Comparison of ENCODE assay signal across 1 cellular context in the genomic region with DNA sequence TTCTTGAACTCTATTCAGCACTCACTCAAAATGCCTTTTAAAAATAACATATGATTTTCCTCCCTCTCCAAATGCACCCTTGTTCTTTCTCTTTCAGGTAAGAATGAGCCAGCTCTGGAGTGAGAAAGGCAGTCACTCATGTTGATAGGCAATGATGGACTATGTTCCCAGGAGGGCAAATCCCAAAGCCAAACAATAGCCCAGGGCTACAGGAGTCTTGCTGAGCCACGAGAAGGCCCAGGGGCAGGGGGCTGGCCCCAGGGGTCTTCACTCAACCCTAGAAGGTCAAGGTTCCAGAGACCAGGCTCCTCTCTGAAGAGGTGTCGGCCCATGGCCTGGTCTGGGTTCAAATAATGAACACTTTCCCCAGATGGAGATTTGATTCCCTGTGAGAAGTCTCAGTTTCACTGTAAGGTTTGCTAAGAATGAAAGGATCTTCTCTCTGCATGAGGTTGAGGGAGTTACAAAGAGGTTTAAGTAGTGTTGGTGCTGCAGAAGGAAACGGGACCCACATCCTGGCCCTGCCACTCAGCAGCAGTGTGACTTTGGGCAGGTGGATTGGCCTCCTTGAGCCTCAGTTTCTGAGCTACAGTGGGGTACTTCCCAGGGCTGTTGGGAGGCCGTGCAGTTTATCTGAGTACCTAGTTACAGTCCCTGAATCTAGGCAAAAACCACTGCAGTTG.
TF ChIP-seq lines count a peak whose summit lies in the region.

No MANE protein-coding gene starts in this region.

TF ChIP-seq in HepG2, 621 proteins besides CTCF, POLR2A, EP300 and RAD21 (continues in another document):
- no peak for TF ChIP-seq RFX1 (IDR thresholded peaks at IDR 0.05)
- no peak for TF ChIP-seq ZNF230 (CRISPR knock-in tag; IDR thresholded peaks at IDR 0.05)
- TF ChIP-seq CHD4 (IDR thresholded peaks at IDR 0.05; ENCODE audit: borderline replicate concordance, low read length): peak; percentile 12; the same call in 1 of the 2 replicates
- TF ChIP-seq ZNF124 (CRISPR knock-in tag; IDR thresholded peaks at IDR 0.05): no peak
- no peak for TF ChIP-seq RARA (CRISPR knock-in tag; IDR thresholded peaks at IDR 0.05)
- peak; percentile 22; the same call in 1 of the 2 replicates for TF ChIP-seq RXRA (CRISPR knock-in tag; IDR thresholded peaks at IDR 0.05)
- TF ChIP-seq, protein P1, sequence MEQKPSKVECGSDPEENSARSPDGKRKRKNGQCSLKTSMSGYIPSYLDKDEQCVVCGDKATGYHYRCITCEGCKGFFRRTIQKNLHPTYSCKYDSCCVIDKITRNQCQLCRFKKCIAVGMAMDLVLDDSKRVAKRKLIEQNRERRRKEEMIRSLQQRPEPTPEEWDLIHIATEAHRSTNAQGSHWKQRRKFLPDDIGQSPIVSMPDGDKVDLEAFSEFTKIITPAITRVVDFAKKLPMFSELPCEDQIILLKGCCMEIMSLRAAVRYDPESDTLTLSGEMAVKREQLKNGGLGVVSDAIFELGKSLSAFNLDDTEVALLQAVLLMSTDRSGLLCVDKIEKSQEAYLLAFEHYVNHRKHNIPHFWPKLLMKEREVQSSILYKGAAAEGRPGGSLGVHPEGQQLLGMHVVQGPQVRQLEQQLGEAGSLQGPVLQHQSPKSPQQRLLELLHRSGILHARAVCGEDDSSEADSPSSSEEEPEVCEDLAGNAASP (CRISPR knock-in tag; IDR thresholded peaks at IDR 0.05; ENCODE audit: borderline replicate concordance): 0 out of 2 replicates have a peak, but pooled peaks have one; percentile 11
- no peak for TF ChIP-seq ZNF644 (CRISPR knock-in tag; IDR thresholded peaks at IDR 0.05; ENCODE audit: low read depth)
- no peak for TF ChIP-seq ZIK1 (CRISPR knock-in tag; IDR thresholded peaks at IDR 0.05; ENCODE audit: borderline replicate concordance, low read depth)
- TF ChIP-seq ZNF12 (CRISPR knock-in tag; IDR thresholded peaks at IDR 0.05): no peak
- TF ChIP-seq HNF4G (IDR thresholded peaks at IDR 0.05; ENCODE audit: borderline replicate concordance, low read depth, low read length): peak; percentile 68
- no peak for TF ChIP-seq HNF4G (CRISPR knock-in tag; IDR thresholded peaks at IDR 0.05; ENCODE audit: borderline replicate concordance, low read depth)
- TF ChIP-seq, protein P2, sequence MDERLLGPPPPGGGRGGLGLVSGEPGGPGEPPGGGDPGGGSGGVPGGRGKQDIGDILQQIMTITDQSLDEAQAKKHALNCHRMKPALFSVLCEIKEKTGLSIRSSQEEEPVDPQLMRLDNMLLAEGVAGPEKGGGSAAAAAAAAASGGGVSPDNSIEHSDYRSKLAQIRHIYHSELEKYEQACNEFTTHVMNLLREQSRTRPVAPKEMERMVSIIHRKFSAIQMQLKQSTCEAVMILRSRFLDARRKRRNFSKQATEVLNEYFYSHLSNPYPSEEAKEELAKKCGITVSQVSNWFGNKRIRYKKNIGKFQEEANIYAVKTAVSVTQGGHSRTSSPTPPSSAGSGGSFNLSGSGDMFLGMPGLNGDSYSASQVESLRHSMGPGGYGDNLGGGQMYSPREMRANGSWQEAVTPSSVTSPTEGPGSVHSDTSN (CRISPR knock-in tag; IDR thresholded peaks at IDR 0.05): peak; percentile 27; the same call in 1 of the 2 replicates
- TF ChIP-seq, protein P3, sequence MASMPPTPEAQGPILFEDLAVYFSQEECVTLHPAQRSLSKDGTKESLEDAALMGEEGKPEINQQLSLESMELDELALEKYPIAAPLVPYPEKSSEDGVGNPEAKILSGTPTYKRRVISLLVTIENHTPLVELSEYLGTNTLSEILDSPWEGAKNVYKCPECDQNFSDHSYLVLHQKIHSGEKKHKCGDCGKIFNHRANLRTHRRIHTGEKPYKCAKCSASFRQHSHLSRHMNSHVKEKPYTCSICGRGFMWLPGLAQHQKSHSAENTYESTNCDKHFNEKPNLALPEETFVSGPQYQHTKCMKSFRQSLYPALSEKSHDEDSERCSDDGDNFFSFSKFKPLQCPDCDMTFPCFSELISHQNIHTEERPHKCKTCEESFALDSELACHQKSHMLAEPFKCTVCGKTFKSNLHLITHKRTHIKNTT (CRISPR knock-in tag; IDR thresholded peaks at IDR 0.05): no peak
- TF ChIP-seq ZNF430 (CRISPR knock-in tag; IDR thresholded peaks at IDR 0.05): no peak
- TF ChIP-seq ZBTB8A (CRISPR knock-in tag; IDR thresholded peaks at IDR 0.05; ENCODE audit: borderline replicate concordance, low read depth): no peak
- peak; percentile 63; the same call in 1 of the 2 replicates for TF ChIP-seq PHF21A (CRISPR knock-in tag; IDR thresholded peaks at IDR 0.05)
- no peak for TF ChIP-seq PRMT3 (CRISPR knock-in tag; IDR thresholded peaks at IDR 0.05; ENCODE audit: borderline replicate concordance, low read depth)
- no peak for TF ChIP-seq ZNF782 (CRISPR knock-in tag; IDR thresholded peaks at IDR 0.05; ENCODE audit: borderline replicate concordance)
- TF ChIP-seq ZNF776 (CRISPR knock-in tag; IDR thresholded peaks at IDR 0.05): no peak
- peak; percentile 91 for TF ChIP-seq ZBTB7A (CRISPR knock-in tag; IDR thresholded peaks at IDR 0.05)
- TF ChIP-seq THYN1 (CRISPR knock-in tag; IDR thresholded peaks at IDR 0.05; ENCODE audit: borderline replicate concordance, low read depth): no peak
- TF ChIP-seq EEA1 (CRISPR knock-in tag; IDR thresholded peaks at IDR 0.05; ENCODE audit: borderline replicate concordance): no peak
- TF ChIP-seq NFE2 (CRISPR knock-in tag; IDR thresholded peaks at IDR 0.05): no peak
- TF ChIP-seq, protein P4, sequence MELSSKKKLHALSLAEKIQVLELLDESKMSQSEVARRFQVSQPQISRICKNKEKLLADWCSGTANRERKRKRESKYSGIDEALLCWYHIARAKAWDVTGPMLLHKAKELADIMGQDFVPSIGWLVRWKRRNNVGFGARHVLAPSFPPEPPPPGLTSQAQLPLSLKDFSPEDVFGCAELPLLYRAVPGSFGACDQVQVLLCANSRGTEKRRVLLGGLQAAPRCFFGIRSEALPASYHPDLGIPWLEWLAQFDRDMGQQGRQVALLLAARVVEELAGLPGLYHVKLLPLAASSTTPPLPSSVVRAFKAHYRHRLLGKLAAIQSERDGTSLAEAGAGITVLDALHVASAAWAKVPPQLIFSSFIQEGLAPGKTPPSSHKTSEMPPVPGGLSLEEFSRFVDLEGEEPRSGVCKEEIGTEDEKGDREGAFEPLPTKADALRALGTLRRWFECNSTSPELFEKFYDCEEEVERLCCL (CRISPR knock-in tag; IDR thresholded peaks at IDR 0.05; ENCODE audit: borderline replicate concordance): no peak
- no peak for TF ChIP-seq BRCA1 (CRISPR knock-in tag; IDR thresholded peaks at IDR 0.05)
- TF ChIP-seq SETDB1 (CRISPR knock-in tag; IDR thresholded peaks at IDR 0.05; ENCODE audit: borderline replicate concordance): no peak
- TF ChIP-seq ZNF761 (CRISPR knock-in tag; conservative IDR thresholded peaks at IDR 0.05): no peak
- no peak for TF ChIP-seq CCDC6 (CRISPR knock-in tag; IDR thresholded peaks at IDR 0.05)
- TF ChIP-seq HOXA3 (CRISPR knock-in tag; IDR thresholded peaks at IDR 0.05): 0 out of 2 replicates have a peak, but pooled peaks have one; percentile 53
- TF ChIP-seq ETV6 (CRISPR knock-in tag; conservative IDR thresholded peaks at IDR 0.05): no peak
- TF ChIP-seq KLF16 (CRISPR knock-in tag; IDR thresholded peaks at IDR 0.05): no peak
- TF ChIP-seq GPN1 (CRISPR knock-in tag; IDR thresholded peaks at IDR 0.05; ENCODE audit: borderline replicate concordance): no peak
- no peak for TF ChIP-seq EZH2 (conservative IDR thresholded peaks at IDR 0.05; ENCODE audit: low read depth, low read length)
- TF ChIP-seq MAFG (CRISPR knock-in tag; IDR thresholded peaks at IDR 0.05): no peak
- no peak for TF ChIP-seq ZNF598 (CRISPR knock-in tag; IDR thresholded peaks at IDR 0.05; ENCODE audit: borderline replicate concordance)
- TF ChIP-seq, protein P5, sequence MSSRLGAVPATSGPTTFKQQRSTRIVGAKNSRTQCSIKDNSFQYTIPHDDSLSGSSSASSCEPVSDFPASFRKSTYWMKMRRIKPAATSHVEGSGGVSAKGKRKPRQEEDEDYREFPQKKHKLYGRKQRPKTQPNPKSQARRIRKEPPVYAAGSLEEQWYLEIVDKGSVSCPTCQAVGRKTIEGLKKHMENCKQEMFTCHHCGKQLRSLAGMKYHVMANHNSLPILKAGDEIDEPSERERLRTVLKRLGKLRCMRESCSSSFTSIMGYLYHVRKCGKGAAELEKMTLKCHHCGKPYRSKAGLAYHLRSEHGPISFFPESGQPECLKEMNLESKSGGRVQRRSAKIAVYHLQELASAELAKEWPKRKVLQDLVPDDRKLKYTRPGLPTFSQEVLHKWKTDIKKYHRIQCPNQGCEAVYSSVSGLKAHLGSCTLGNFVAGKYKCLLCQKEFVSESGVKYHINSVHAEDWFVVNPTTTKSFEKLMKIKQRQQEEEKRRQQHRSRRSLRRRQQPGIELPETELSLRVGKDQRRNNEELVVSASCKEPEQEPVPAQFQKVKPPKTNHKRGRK (CRISPR knock-in tag; IDR thresholded peaks at IDR 0.05): no peak
- no peak for TF ChIP-seq BRD4 (CRISPR knock-in tag; IDR thresholded peaks at IDR 0.05)
- TF ChIP-seq NFATC3 (CRISPR knock-in tag; IDR thresholded peaks at IDR 0.05): no peak
- peak; percentile 35; the same call in 1 of the 2 replicates for TF ChIP-seq SOX5 (CRISPR knock-in tag; IDR thresholded peaks at IDR 0.05; ENCODE audit: borderline replicate concordance)
- no peak for TF ChIP-seq ZNF619 (CRISPR knock-in tag; IDR thresholded peaks at IDR 0.05)
- TF ChIP-seq SAP130 (CRISPR knock-in tag; IDR thresholded peaks at IDR 0.05; ENCODE audit: low read depth): no peak
- TF ChIP-seq, protein P6, sequence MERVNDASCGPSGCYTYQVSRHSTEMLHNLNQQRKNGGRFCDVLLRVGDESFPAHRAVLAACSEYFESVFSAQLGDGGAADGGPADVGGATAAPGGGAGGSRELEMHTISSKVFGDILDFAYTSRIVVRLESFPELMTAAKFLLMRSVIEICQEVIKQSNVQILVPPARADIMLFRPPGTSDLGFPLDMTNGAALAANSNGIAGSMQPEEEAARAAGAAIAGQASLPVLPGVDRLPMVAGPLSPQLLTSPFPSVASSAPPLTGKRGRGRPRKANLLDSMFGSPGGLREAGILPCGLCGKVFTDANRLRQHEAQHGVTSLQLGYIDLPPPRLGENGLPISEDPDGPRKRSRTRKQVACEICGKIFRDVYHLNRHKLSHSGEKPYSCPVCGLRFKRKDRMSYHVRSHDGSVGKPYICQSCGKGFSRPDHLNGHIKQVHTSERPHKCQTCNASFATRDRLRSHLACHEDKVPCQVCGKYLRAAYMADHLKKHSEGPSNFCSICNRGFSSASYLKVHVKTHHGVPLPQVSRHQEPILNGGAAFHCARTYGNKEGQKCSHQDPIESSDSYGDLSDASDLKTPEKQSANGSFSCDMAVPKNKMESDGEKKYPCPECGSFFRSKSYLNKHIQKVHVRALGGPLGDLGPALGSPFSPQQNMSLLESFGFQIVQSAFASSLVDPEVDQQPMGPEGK (CRISPR knock-in tag; IDR thresholded peaks at IDR 0.05): 0 out of 2 replicates have a peak, but pooled peaks have one; percentile 20
- peak; percentile 35; the same call in 1 of the 2 replicates for TF ChIP-seq ZNF746 (CRISPR knock-in tag; IDR thresholded peaks at IDR 0.05)
- TF ChIP-seq, protein P7, sequence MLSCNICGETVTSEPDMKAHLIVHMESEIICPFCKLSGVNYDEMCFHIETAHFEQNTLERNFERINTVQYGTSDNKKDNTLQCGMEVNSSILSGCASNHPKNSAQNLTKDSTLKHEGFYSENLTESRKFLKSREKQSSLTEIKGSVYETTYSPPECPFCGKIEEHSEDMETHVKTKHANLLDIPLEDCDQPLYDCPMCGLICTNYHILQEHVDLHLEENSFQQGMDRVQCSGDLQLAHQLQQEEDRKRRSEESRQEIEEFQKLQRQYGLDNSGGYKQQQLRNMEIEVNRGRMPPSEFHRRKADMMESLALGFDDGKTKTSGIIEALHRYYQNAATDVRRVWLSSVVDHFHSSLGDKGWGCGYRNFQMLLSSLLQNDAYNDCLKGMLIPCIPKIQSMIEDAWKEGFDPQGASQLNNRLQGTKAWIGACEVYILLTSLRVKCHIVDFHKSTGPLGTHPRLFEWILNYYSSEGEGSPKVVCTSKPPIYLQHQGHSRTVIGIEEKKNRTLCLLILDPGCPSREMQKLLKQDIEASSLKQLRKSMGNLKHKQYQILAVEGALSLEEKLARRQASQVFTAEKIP (CRISPR knock-in tag; IDR thresholded peaks at IDR 0.05; ENCODE audit: borderline replicate concordance): no peak
- TF ChIP-seq HNRNPLL (IDR thresholded peaks at IDR 0.05; ENCODE audit: low read depth, low read length, poor library complexity, severe bottlenecking): no peak
- no peak for TF ChIP-seq ZFAT (CRISPR knock-in tag; conservative IDR thresholded peaks at IDR 0.05)
- no peak for TF ChIP-seq SP4 (CRISPR knock-in tag; IDR thresholded peaks at IDR 0.05)
- peak; percentile 34; the same call in 1 of the 2 replicates for TF ChIP-seq ZFY (CRISPR knock-in tag; IDR thresholded peaks at IDR 0.05)
- peak; percentile 87 for TF ChIP-seq HNF4A (CRISPR knock-in tag; IDR thresholded peaks at IDR 0.05)
- no peak for TF ChIP-seq EHMT2 (IDR thresholded peaks at IDR 0.05; ENCODE audit: borderline replicate concordance, low read depth, low read length)
- TF ChIP-seq, protein P8, sequence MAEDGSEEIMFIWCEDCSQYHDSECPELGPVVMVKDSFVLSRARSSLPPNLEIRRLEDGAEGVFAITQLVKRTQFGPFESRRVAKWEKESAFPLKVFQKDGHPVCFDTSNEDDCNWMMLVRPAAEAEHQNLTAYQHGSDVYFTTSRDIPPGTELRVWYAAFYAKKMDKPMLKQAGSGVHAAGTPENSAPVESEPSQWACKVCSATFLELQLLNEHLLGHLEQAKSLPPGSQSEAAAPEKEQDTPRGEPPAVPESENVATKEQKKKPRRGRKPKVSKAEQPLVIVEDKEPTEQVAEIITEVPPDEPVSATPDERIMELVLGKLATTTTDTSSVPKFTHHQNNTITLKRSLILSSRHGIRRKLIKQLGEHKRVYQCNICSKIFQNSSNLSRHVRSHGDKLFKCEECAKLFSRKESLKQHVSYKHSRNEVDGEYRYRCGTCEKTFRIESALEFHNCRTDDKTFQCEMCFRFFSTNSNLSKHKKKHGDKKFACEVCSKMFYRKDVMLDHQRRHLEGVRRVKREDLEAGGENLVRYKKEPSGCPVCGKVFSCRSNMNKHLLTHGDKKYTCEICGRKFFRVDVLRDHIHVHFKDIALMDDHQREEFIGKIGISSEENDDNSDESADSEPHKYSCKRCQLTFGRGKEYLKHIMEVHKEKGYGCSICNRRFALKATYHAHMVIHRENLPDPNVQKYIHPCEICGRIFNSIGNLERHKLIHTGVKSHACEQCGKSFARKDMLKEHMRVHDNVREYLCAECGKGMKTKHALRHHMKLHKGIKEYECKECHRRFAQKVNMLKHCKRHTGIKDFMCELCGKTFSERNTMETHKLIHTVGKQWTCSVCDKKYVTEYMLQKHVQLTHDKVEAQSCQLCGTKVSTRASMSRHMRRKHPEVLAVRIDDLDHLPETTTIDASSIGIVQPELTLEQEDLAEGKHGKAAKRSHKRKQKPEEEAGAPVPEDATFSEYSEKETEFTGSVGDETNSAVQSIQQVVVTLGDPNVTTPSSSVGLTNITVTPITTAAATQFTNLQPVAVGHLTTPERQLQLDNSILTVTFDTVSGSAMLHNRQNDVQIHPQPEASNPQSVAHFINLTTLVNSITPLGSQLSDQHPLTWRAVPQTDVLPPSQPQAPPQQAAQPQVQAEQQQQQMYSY (CRISPR knock-in tag; IDR thresholded peaks at IDR 0.05): no peak
- TF ChIP-seq, protein P9, sequence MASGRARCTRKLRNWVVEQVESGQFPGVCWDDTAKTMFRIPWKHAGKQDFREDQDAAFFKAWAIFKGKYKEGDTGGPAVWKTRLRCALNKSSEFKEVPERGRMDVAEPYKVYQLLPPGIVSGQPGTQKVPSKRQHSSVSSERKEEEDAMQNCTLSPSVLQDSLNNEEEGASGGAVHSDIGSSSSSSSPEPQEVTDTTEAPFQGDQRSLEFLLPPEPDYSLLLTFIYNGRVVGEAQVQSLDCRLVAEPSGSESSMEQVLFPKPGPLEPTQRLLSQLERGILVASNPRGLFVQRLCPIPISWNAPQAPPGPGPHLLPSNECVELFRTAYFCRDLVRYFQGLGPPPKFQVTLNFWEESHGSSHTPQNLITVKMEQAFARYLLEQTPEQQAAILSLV (CRISPR knock-in tag; IDR thresholded peaks at IDR 0.05; ENCODE audit: borderline replicate concordance): no peak
- no peak for TF ChIP-seq HCFC1 (IDR thresholded peaks at IDR 0.05; ENCODE audit: low read depth, low read length)
